In the genomic region with DNA sequence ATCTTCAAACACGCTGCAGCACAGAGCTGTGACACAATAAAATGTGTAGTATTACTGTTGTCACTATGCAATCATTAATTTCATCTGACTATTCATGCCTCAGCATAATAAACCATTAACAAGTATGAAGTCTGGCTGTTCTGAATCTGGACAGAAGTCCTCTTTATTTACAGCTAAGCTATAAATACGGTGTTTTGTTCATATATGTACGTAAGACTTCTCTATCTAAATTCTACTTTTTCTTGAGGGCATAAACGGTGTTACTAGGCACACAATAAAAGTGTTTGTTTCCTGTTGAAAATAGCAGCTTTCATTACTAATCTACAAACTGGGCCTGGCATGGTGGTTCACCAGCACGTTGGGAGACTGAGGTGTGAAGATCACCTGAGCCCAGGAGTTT, we compare ENCODE assay signal across 33 cellular contexts.
"Had no signal": no experiment of that assay in that cellular context is flagged by ENCODE, and none has a peak within 500 bp of the region (broad histone marks: within the 10 kb centered on the region; RNA-seq: fewer than 3 reads in every experiment).

No MANE protein-coding gene starts in this region.

- H3K4me3 ChIP-seq: adrenal gland, body of pancreas, breast epithelium had no signal

- H3K27ac ChIP-seq: adrenal gland, body of pancreas, brain microvascular endothelial cell, breast epithelium, VCaP had no signal

- H3K4me1 ChIP-seq: adrenal gland, body of pancreas, breast epithelium had no signal

- FAIRE-seq: astrocyte, TTC549 had no signal

- H3K36me3 ChIP-seq: adrenal gland, breast epithelium had no signal

- DNase-seq: activated B cell treated with CpG ODN at 0.5 μM for 24 hours; activated CD4-positive, alpha-beta memory T cell treated with anti-CD3 and anti-CD28 coated beads for 36 hours; activated CD4-positive, alpha-beta T cell treated with anti-CD3 and anti-CD28 coated beads for 4 hours; activated CD4-positive, alpha-beta T cell treated with anti-CD3 and anti-CD28 coated beads, Interleukin-2, amount 10 ng/mL, durations not matched to agents 24 days and 14 days; activated CD4-positive, alpha-beta T cell treated with anti-CD3 and anti-CD28 coated beads, Interleukin-2, amount 50 U/mL, for 1 hour; activated CD4-positive, alpha-beta T cell treated with anti-CD3 and anti-CD28 coated beads, Interleukin-2, amount 50 U/mL, for 4 hours; activated CD4-positive, CD25-positive, alpha-beta regulatory T cell treated with anti-CD3 and anti-CD28 coated beads, Interleukin-2, amount 50 U/mL, for 72 hours; activated CD8-positive, alpha-beta memory T cell treated with anti-CD3 and anti-CD28 coated beads, Interleukin-2, amount 50 U/mL, for 4 hours; activated CD8-positive, alpha-beta T cell treated with anti-CD3 and anti-CD28 coated beads for 36 hours; activated effector memory CD4-positive, alpha-beta T cell treated with anti-CD3 and anti-CD28 coated beads, Interleukin-2, amount 50 U/mL, for 16 hours; activated gamma-delta T cell treated with Interleukin-2 at 50 U/mL for 16 hours; activated naive CD4-positive, alpha-beta T cell; activated naive CD4-positive, alpha-beta T cell treated with anti-CD3 and anti-CD28 coated beads for 36 hours; activated naive CD4-positive, alpha-beta T cell treated with anti-CD3 and anti-CD28 coated beads, Interleukin-2, amount 50 U/mL, for 16 hours; activated naive CD8-positive, alpha-beta T cell treated with anti-CD3 and anti-CD28 coated beads for 36 hours; activated T-cell treated with anti-CD3 and anti-CD28 coated beads for 4 hours; activated T-cell treated with anti-CD3 and anti-CD28 coated beads, Interleukin-2, amount 50 U/mL, for 1 hour; activated T-cell treated with anti-CD3 and anti-CD28 coated beads, Interleukin-2, amount 50 U/mL, for 4 hours; activated T-cell treated with anti-CD3 and anti-CD28 coated beads, Interleukin-2, amount 50 U/mL, for 72 hours; adrenal gland; amniotic stem cell; aorta; brain microvascular endothelial cell; central memory CD4-positive, alpha-beta T cell; T-helper 2 cell; T-helper 9 cell had no signal

- ATAC-seq: activated CD8-positive, alpha-beta T cell treated with anti-CD3 and anti-CD28 coated beads for 36 hours; activated naive CD4-positive, alpha-beta T cell treated with anti-CD3 and anti-CD28 coated beads, Interleukin-2, amount 50 U/mL, for 72 hours; activated T-cell treated with anti-CD3 and anti-CD28 coated beads, Interleukin-2, amount 50 U/mL, for 4 hours; activated T-cell treated with anti-CD3 and anti-CD28 coated beads, Interleukin-2, amount 50 U/mL, for 72 hours; activated T-helper 17 cell treated with anti-CD3 and anti-CD28 coated beads, Interleukin-2, amount 50 U/mL, for 72 hours; body of pancreas had no signal

- H3K27me3 ChIP-seq: adrenal gland, body of pancreas, brain microvascular endothelial cell, breast epithelium had no signal

- H3K9me3 ChIP-seq: adrenal gland, body of pancreas, breast epithelium had no signal
